13 cellular contexts compared by ENCODE assay signal in the genomic region with DNA sequence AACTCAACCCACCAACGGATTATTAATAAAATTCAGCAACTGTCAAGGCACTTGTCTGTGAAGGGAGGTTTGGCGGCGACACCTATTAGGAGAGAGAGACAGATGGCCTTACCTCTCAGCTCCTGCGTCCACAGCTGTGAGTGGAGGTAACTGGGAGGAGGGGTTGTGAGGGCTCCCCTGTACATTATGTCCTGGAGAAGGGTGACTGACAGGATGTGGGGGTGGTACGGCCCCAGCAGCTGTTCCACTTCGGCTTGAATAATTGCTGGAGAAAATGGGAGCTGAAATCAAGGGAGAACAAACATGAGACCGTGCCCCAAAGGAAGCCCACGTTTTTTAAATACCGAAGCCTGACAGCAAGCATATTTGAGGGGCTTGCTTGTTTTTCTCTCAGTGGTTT.
A peak's percentile ranks its signal among the peaks of the same experiment; 100 is the strongest.
DNase-seq lines count a peak whose midpoint lies in the region.
"Had no signal": no experiment of that assay in that cellular context is flagged by ENCODE, and none has a peak within 500 bp of the region (broad histone marks: within the 10 kb centered on the region; RNA-seq: fewer than 3 reads in every experiment).

No MANE protein-coding gene starts in this region.

- DNase-seq in NCI-H2227 (lab: John Stamatoyannopoulos, UW; ENCODE audit: unreplicated experiment) (peak; percentile 32), NCI-H2227 treated with DMSO at 0.1 percent for 48 hours (lab: John Stamatoyannopoulos, UW) (no peak), NCI-H748 (lab: John Stamatoyannopoulos, UW; ENCODE audit: unreplicated experiment) (peak; percentile 79), left kidney (ENCODE audit: low read depth, low spot score) (peak; percentile 49), globus pallidus (ENCODE audit: low spot score) (no peak), T-helper 2 cell (no peak), NAMALWA (ENCODE audit: low spot score) (no peak)
- DNase-seq in activated effector memory CD4-positive, alpha-beta T cell treated with anti-CD3 and anti-CD28 coated beads, Interleukin-2, amount 50 U/mL, for 16 hours, result no peak
- DNase-seq: activated CD4-positive, alpha-beta T cell treated with anti-CD3 and anti-CD28 coated beads for 36 hours; amniotic stem cell; Kasumi-1; NK-92 treated with Interleukin-12 subunit alpha and Interleukin-12 subunit beta, amount 100 ng/mL, for 24 hours; testis had no signal

Comparison
In these comparisons a context has a peak if more than half of its experiments do, and no peak if none do; other contexts are left out.
1. DNase-seq: peak in NCI-H2227 (single experiment), NCI-H748 (single experiment) and left kidney (single experiment); none in NCI-H2227 treated with DMSO at 0.1 percent for 48 hours (single experiment), globus pallidus (single experiment), T-helper 2 cell (0 of 5), NAMALWA (single experiment) and activated effector memory CD4-positive, alpha-beta T cell treated with anti-CD3 and anti-CD28 coated beads, Interleukin-2, amount 50 U/mL, for 16 hours (single experiment).